Comparison of ENCODE assay signal across 10 cellular contexts in the genomic region with DNA sequence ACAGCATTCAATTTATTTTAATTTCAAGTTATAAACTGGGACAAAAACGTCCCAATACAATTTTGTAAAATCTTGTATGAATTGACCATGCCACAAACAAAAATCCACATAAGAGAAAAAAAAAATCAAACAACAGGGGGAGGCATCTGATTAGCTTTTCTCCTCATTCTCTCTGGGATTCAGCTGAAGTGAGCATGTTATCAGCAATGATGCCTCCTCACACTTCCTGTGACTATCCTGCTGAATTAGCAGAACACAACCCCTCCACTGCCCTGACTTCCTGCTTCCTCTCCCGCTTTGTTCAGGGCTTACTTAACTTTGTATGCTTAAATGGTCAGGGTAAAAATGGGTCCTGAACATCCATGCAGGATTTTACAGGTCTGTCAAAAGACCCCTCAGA.
DNase-seq lines count a peak whose midpoint lies in the region; ATAC-seq and TF ChIP-seq lines count a peak whose summit lies in the region.
"Had no signal": no experiment of that assay in that cellular context is flagged by ENCODE, and none has a peak within 500 bp of the region (broad histone marks: within the 10 kb centered on the region; RNA-seq: fewer than 3 reads in every experiment).

No MANE protein-coding gene starts in this region.

- peaks cover 77% of the 10 kb centered on the region for H3K4me1 Mint-ChIP-seq in activated CD4-positive, alpha-beta T cell treated with anti-CD3 and anti-CD28 coated beads, Interleukin-2, amount 10 ng/mL, durations not matched to agents 24 days and 14 days

- H3K9me3 ChIP-seq in RWPE2 (ENCODE audit: severe bottlenecking) (no peaks in the 10 kb centered on the region), fibroblast of lung (ENCODE audit: control insufficient read depth, insufficient read depth, low read depth, low read length) (no peaks in the 10 kb centered on the region), parathyroid adenoma (ENCODE audit: control insufficient read depth, low read length) (no peaks in the 10 kb centered on the region)

- H3K36me3 ChIP-seq in RWPE2 (ENCODE audit: low read depth) (0 out of 2 replicates have a peak, but pooled peaks cover 5% of the 10 kb centered on the region), fibroblast of lung (ENCODE audit: control insufficient read depth, insufficient read depth, low read length) (no peaks in the 10 kb centered on the region), parathyroid adenoma (ENCODE audit: control insufficient read depth, insufficient read depth, low read length) (no peaks in the 10 kb centered on the region)

- H4K20me1 ChIP-seq in fibroblast of lung (ENCODE audit: control insufficient read depth, extremely low read depth, insufficient read depth, low read length), result peaks cover 2% of the 10 kb centered on the region

- H3K79me2 ChIP-seq in fibroblast of lung (ENCODE audit: control insufficient read depth, insufficient read depth, low read length) (peaks cover 91% of the 10 kb centered on the region), parathyroid adenoma (peaks cover 58% of the 10 kb centered on the region)

- no peak overlapping the region for H2AFZ ChIP-seq in fibroblast of lung (ENCODE audit: low read length)
- H2AFZ ChIP-seq in parathyroid adenoma, result no peak overlapping the region

- H3K4me3 ChIP-seq in RWPE2 (ENCODE audit: severe bottlenecking) (no peak overlapping the region), fibroblast of lung (replicated peaks in 1 of 4; ENCODE audit: control extremely low read depth in 1 of 4, insufficient read depth in 1 of 4, low read depth in 3 of 4, low read length in 4 of 4) (no peak overlapping the region), parathyroid adenoma (ENCODE audit: low read depth, low read length) (no peak overlapping the region)

- ATAC-seq in RWPE2 (ENCODE audit: low read depth), result peak; percentile 79

- H3K27me3 ChIP-seq in RWPE2 (ENCODE audit: insufficient read depth, poor library complexity, severe bottlenecking) (no peaks in the 10 kb centered on the region), fibroblast of lung (ENCODE audit: control insufficient read depth, insufficient read depth, low read length) (no peaks in the 10 kb centered on the region), parathyroid adenoma (ENCODE audit: control insufficient read depth, insufficient read depth, low read length) (no peaks in the 10 kb centered on the region)

- H3K4me1 ChIP-seq in RWPE2 (ENCODE audit: insufficient read depth, poor library complexity, severe bottlenecking) (peaks cover 2% of the 10 kb centered on the region), fibroblast of lung (ENCODE audit: control insufficient read depth, extremely low read depth, insufficient read depth, low read length) (peaks cover 13% of the 10 kb centered on the region), parathyroid adenoma (peaks cover 60% of the 10 kb centered on the region)

- no peak overlapping the region for H3K9ac ChIP-seq in fibroblast of lung (ENCODE audit: insufficient read depth, low read length)
- no peak overlapping the region for H3K9ac ChIP-seq in parathyroid adenoma

- peak; percentile 71 for DNase-seq in activated CD4-positive, alpha-beta T cell treated with anti-CD3 and anti-CD28 coated beads, Interleukin-2, amount 10 ng/mL, durations not matched to agents 24 days and 14 days
- DNase-seq in activated CD4-positive, alpha-beta T cell treated with anti-CD3 and anti-CD28 coated beads for 1 hour, result no peak
- no peak for DNase-seq in RWPE2 (ENCODE audit: low spot score)
- DNase-seq in fibroblast of lung (ENCODE audit: low read depth in 2 of 2), result peak; percentile 45 to 51
- DNase-seq in NCI-H2029 treated with DMSO at 0.1 percent for 48 hours (lab: John Stamatoyannopoulos, UW), result no peak
- DNase-seq in NCI-H2171 treated with DMSO at 0.1 percent for 48 hours (lab: John Stamatoyannopoulos, UW), result no peak
- DNase-seq in middle frontal gyrus (ENCODE audit: extremely low spot score, low spot score), result no peak
- DNase-seq: NCI-H82 had no signal

- H3K4me2 ChIP-seq in fibroblast of lung (ENCODE audit: extremely low read depth, insufficient read depth, low read length) (no peak overlapping the region), parathyroid adenoma (ENCODE audit: low read length) (no peak overlapping the region)

- intact Hi-C loops in activated CD4-positive, alpha-beta T cell treated with anti-CD3 and anti-CD28 coated beads, Interleukin-2, amount 10 ng/mL, durations not matched to agents 24 days and 14 days (cut with micrococcal nuclease), result loop anchor here (5.0 kb wide), 3 partner anchors 160 to 745 kb away; a partner anchor contains a TSS

- no peaks in the 10 kb centered on the region for H3K9me3 Mint-ChIP-seq in activated CD4-positive, alpha-beta T cell treated with anti-CD3 and anti-CD28 coated beads, Interleukin-2, amount 10 ng/mL, durations not matched to agents 24 days and 14 days

- H3K27ac ChIP-seq in RWPE2 (ENCODE audit: poor library complexity, severe bottlenecking), result no peak overlapping the region
- H3K27ac ChIP-seq in fibroblast of lung (ENCODE audit: insufficient read depth, low read length), result no peak overlapping the region
- peak overlapping the region; percentile 37 for H3K27ac ChIP-seq in parathyroid adenoma
- H3K27ac ChIP-seq: C4-2B had no signal

- TF ChIP-seq CTCF in RWPE2 (IDR thresholded peaks at IDR 0.05; ENCODE audit: poor library complexity, severe bottlenecking) (peak; percentile 20), fibroblast of lung (conservative IDR thresholded peaks at IDR 0.05 in 1 of 2, IDR thresholded peaks at IDR 0.05 in 1 of 2; ENCODE audit: low read depth in 1 of 2, low read length in 2 of 2) (no peak), parathyroid adenoma (IDR thresholded peaks at IDR 0.05) (peak; percentile 25)

- no peaks in the 10 kb centered on the region for H3K27me3 Mint-ChIP-seq in activated CD4-positive, alpha-beta T cell treated with anti-CD3 and anti-CD28 coated beads, Interleukin-2, amount 10 ng/mL, durations not matched to agents 24 days and 14 days

- H3K27ac Mint-ChIP-seq in activated CD4-positive, alpha-beta T cell treated with anti-CD3 and anti-CD28 coated beads, Interleukin-2, amount 10 ng/mL, durations not matched to agents 24 days and 14 days, result peak overlapping the region; percentile 66

- H3K4me3 Mint-ChIP-seq in activated CD4-positive, alpha-beta T cell treated with anti-CD3 and anti-CD28 coated beads, Interleukin-2, amount 10 ng/mL, durations not matched to agents 24 days and 14 days, result peak overlapping the region; percentile 33

- H3K36me3 Mint-ChIP-seq in activated CD4-positive, alpha-beta T cell treated with anti-CD3 and anti-CD28 coated beads, Interleukin-2, amount 10 ng/mL, durations not matched to agents 24 days and 14 days (ENCODE audit: low read depth), result peaks cover 5% of the 10 kb centered on the region

Comparison
In these comparisons a context has a peak if more than half of its experiments do, and no peak if none do; other contexts are left out.
1. DNase-seq: peak in activated CD4-positive, alpha-beta T cell treated with anti-CD3 and anti-CD28 coated beads, Interleukin-2, amount 10 ng/mL, durations not matched to agents 24 days and 14 days (single experiment) and fibroblast of lung (2 of 2); none in activated CD4-positive, alpha-beta T cell treated with anti-CD3 and anti-CD28 coated beads for 1 hour (single experiment), RWPE2 (single experiment), NCI-H2029 treated with DMSO at 0.1 percent for 48 hours (single experiment), NCI-H2171 treated with DMSO at 0.1 percent for 48 hours (single experiment) and middle frontal gyrus (single experiment).
2. CTCF ChIP-seq: peak in RWPE2 (single experiment) and parathyroid adenoma (single experiment); none in fibroblast of lung (0 of 2).